8 cellular contexts compared by ENCODE assay signal in the genomic region with DNA sequence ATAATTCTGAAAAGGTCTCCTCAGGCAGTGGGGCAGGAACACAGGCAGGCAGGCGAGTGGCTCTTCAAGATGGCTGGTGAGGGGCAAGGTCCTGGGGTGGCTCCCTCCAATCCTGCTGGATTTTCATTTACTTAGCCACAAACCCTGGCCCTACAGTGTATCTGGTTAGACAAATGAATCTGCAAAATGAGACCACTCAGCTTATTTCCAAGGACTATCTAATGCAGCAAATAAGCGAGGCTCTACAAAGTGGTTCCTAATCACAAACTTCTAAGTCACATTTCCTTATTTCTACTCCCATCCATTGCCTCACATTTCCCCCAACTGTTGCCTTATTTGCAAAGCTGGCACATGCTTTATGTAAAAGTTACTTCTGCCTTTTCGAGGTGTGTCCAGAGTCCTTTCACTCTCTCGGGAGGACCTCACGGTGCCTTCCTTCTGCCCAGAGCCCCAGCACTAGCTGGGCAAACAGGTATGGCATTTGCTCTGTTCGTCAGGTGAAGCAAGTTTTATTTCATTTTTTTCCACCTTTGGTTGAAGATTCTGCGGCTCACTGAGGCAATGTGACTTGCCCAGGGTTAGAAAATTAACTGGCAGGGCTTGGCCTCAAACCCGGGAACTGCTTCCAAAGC. TPM values are rescaled to one million over a fixed set of nuclear protein-coding genes. Genes with fewer than 3 reads are reported as not detected.
A peak's percentile ranks its signal among the peaks of the same experiment; 100 is the strongest.
DNase-seq lines count a peak whose midpoint lies in the region; ATAC-seq and TF ChIP-seq lines count a peak whose summit lies in the region.

No MANE protein-coding gene starts in this region.

- peaks cover 20 to 71% (median 36%) of the 10 kb centered on the region in 4 donors for H3K4me1 Mint-ChIP-seq in CD4-positive, CD25-positive, alpha-beta regulatory T cell

- intact Hi-C loops in dorsolateral prefrontal cortex (cut with DNase I), result loop anchor here (5.0 to 10.0 kb wide), 2 partner anchors 41 to 229 kb away; partner anchors contain the start of genes CCDC12 (in 1 of the 2), NBEAL2 (in 1 of the 2) and SETD2 (in 1 of the 2)

- no peak overlapping the region for H2BK5ac ChIP-seq in neuronal stem cell (ENCODE audit: low read length)

- no peaks in the 10 kb centered on the region for H3K27me3 Mint-ChIP-seq in CD4-positive, CD25-positive, alpha-beta regulatory T cell

- TF ChIP-seq CTCF in dorsolateral prefrontal cortex (IDR thresholded peaks at IDR 0.05 in 54 of 56, conservative IDR thresholded peaks at IDR 0.05 in 2 of 56; ENCODE audit: low read depth in 1 of 56, partially characterized antibody in 56 of 56), result no peak

- H2AK5ac ChIP-seq in neuronal stem cell (ENCODE audit: low read depth, low read length), result no peak overlapping the region

- H2BK12ac ChIP-seq in neuronal stem cell (ENCODE audit: low read length), result no peak overlapping the region

- H3K4me1 ChIP-seq in CD4-positive, CD25-positive, alpha-beta regulatory T cell (ENCODE audit: control insufficient read depth, insufficient read depth, low read length, poor library complexity, severe bottlenecking), result peaks cover 35% of the 10 kb centered on the region
- H3K4me1 ChIP-seq in neuronal stem cell (ENCODE audit: control insufficient read depth in 2 of 2, insufficient read depth in 1 of 2, low read depth in 1 of 2, low read length in 2 of 2), result peaks cover 9 to 13% of the 10 kb centered on the region in 2 donors

- no peak overlapping the region for H2BK120ac ChIP-seq in neuronal stem cell (ENCODE audit: low read depth, low read length)

- no peak overlapping the region for H3K18ac ChIP-seq in neuronal stem cell (ENCODE audit: low read length)

- H3K79me1 ChIP-seq in neuronal stem cell (ENCODE audit: low read depth, low read length), result peaks cover 5% of the 10 kb centered on the region

- peaks cover 35% of the 10 kb centered on the region for H3K36me3 Mint-ChIP-seq in CD4-positive, CD25-positive, alpha-beta regulatory T cell

- no peak overlapping the region for H3K9ac ChIP-seq in neuronal stem cell (ENCODE audit: low read depth, low read length, poor library complexity)

- H3K36me3 ChIP-seq in CD4-positive, CD25-positive, alpha-beta regulatory T cell (ENCODE audit: control insufficient read depth, insufficient read depth, low read length), result peaks cover 56% of the 10 kb centered on the region
- peaks cover 2 to 69% of the 10 kb centered on the region in 2 donors for H3K36me3 ChIP-seq in neuronal stem cell (replicated peaks in 1 of 2; ENCODE audit: control insufficient read depth in 2 of 2, insufficient read depth in 2 of 2, low read length in 2 of 2)

- H3K4me2 ChIP-seq in neuronal stem cell (ENCODE audit: insufficient read depth, low read length, poor library complexity, severe bottlenecking), result no peak overlapping the region

- no peak overlapping the region for H4K91ac ChIP-seq in neuronal stem cell (ENCODE audit: low read depth, low read length, poor library complexity)

- no peak overlapping the region for H3K14ac ChIP-seq in neuronal stem cell (ENCODE audit: low read length)

- no peaks in the 10 kb centered on the region for H3K9me3 ChIP-seq in CD4-positive, CD25-positive, alpha-beta regulatory T cell (ENCODE audit: control insufficient read depth in 2 of 2, low read length in 2 of 2)
- no peaks in the 10 kb centered on the region for H3K9me3 ChIP-seq in neuronal stem cell (replicated peaks in 1 of 2; ENCODE audit: control insufficient read depth in 2 of 2, insufficient read depth in 1 of 2, low read depth in 1 of 2, low read length in 2 of 2)

- no peak for ATAC-seq in CD4-positive, CD25-positive, alpha-beta regulatory T cell (ENCODE audit: low read depth in 2 of 2)
- ATAC-seq in HG03565 (IDR thresholded peaks at IDR 0.05; ENCODE audit: unreplicated experiment), result no peak

- H3K27me3 ChIP-seq in CD4-positive, CD25-positive, alpha-beta regulatory T cell (ENCODE audit: control insufficient read depth, insufficient read depth, low read length), result no peaks in the 10 kb centered on the region
- no peaks in the 10 kb centered on the region for H3K27me3 ChIP-seq in dorsolateral prefrontal cortex
- no peaks in the 10 kb centered on the region for H3K27me3 ChIP-seq in neuronal stem cell (ENCODE audit: control insufficient read depth in 3 of 3, insufficient read depth in 3 of 3, low read depth in 1 of 3, low read length in 3 of 3)

- H4K8ac ChIP-seq in neuronal stem cell (ENCODE audit: low read depth, low read length), result no peak overlapping the region

- H3K9me3 Mint-ChIP-seq in CD4-positive, CD25-positive, alpha-beta regulatory T cell, result no peaks in the 10 kb centered on the region

- WGBS in neuronal stem cell (ENCODE audit: extremely low coverage in 2 of 2, insufficient read length in 2 of 2, insufficient replicate concordance in 1 of 2), 2 donors, result no CpG with 5 or more reads among the region's 8 CpGs

- H3K4me3 Mint-ChIP-seq in CD4-positive, CD25-positive, alpha-beta regulatory T cell, result peak overlapping the region in 1 of 4 donors; percentile 56

- no peak for DNase-seq in CD4-positive, CD25-positive, alpha-beta regulatory T cell
- DNase-seq in NOMO-1 treated with dmso at 0.1 percent for 144 hours (lab: John Stamatoyannopoulos, UW; ENCODE audit: unreplicated experiment) (peak; percentile 71), dorsolateral prefrontal cortex (peak in 1 of 10 donors; percentile 11), neuronal stem cell (ENCODE audit: low spot score) (no peak), hypothalamus (lab: John Stamatoyannopoulos, UW) (no peak), RPMI8226 (no peak)
- no peak for DNase-seq in activated CD4-positive, CD25-positive, alpha-beta regulatory T cell (lab: John Stamatoyannopoulos, UW)

- H3K27ac Mint-ChIP-seq in CD4-positive, CD25-positive, alpha-beta regulatory T cell, result peak overlapping the region in 2 of 3 donors; percentile 49 to 83

- no peak overlapping the region for H3K4ac ChIP-seq in neuronal stem cell (ENCODE audit: low read length)

- no peak overlapping the region for H2BK15ac ChIP-seq in neuronal stem cell (ENCODE audit: low read length)

- H3K23ac ChIP-seq in neuronal stem cell (ENCODE audit: low read depth, low read length, poor library complexity), result no peak overlapping the region

- no peak overlapping the region for H3K27ac ChIP-seq in CD4-positive, CD25-positive, alpha-beta regulatory T cell (ENCODE audit: insufficient read depth, low read length, poor library complexity, severe bottlenecking)
- H3K27ac ChIP-seq in dorsolateral prefrontal cortex (peak overlapping the region in 33 of 59 donors; percentile 4 to 71 (median 41)), neuronal stem cell (replicated peaks; ENCODE audit: low read length) (peak overlapping the region; percentile 63)

- H2AFZ ChIP-seq in neuronal stem cell (ENCODE audit: low read length), result no peak overlapping the region

- no peak overlapping the region for H3K4me3 ChIP-seq in CD4-positive, CD25-positive, alpha-beta regulatory T cell (ENCODE audit: low read depth, low read length)
- H3K4me3 ChIP-seq in dorsolateral prefrontal cortex (no peak overlapping the region), neuronal stem cell (ENCODE audit: low read length in 2 of 2) (no peak overlapping the region)

RNA-seq across cellular contexts. Expression of gene CCDC12, which starts 40.4 kb away (rescaled TPM):
- total RNA-seq in CD4-positive, CD25-positive, alpha-beta regulatory T cell, result 71.8 TPM
- 100 to 1,000 TPM in 3 of 4 donors, 10 to 100 TPM in 1; 90.4 to 116 (median 106) TPM for polyA plus RNA-seq in CD4-positive, CD25-positive, alpha-beta regulatory T cell
- total RNA-seq in dorsolateral prefrontal cortex, result 10 to 100 TPM; 30.9 to 54.9 (median 40.5) TPM
- 56.1 TPM for polyA plus RNA-seq in neuronal stem cell (2013, experiment 1 of 2)
- polyA plus RNA-seq in neuronal stem cell (2013, experiment 2 of 2), result 55.5 TPM

RNA-seq across cellular contexts. Expression of gene NBEAL2, which starts 43.4 kb away (rescaled TPM):
- total RNA-seq in CD4-positive, CD25-positive, alpha-beta regulatory T cell, result 429 TPM
- 10 to 100 TPM in 2 of 4 donors, 1 to 10 TPM in 2; 4.7 to 13.5 (median 8.6) TPM for polyA plus RNA-seq in CD4-positive, CD25-positive, alpha-beta regulatory T cell
- 10 to 100 TPM in 112 of 120 experiments, 1 to 10 TPM in 8; 8.2 to 41.7 (median 16.9) TPM for total RNA-seq in dorsolateral prefrontal cortex
- polyA plus RNA-seq in neuronal stem cell (2013, experiment 1 of 2), result 5.9 TPM
- 6.2 TPM for polyA plus RNA-seq in neuronal stem cell (2013, experiment 2 of 2)

RNA-seq across cellular contexts. Expression of gene PTH1R, which starts 58.6 kb away (rescaled TPM):
- not detected for total RNA-seq in CD4-positive, CD25-positive, alpha-beta regulatory T cell
- polyA plus RNA-seq in CD4-positive, CD25-positive, alpha-beta regulatory T cell, result not detected
- total RNA-seq in dorsolateral prefrontal cortex, result 10 to 100 TPM in 115 of 120 experiments, 1 to 10 TPM in 5; 7.9 to 65.0 (median 17.4) TPM
- polyA plus RNA-seq in neuronal stem cell (2013, experiment 1 of 2), result 2.2 TPM
- polyA plus RNA-seq in neuronal stem cell (2013, experiment 2 of 2), result 2.6 TPM

Comparison
In these comparisons a context has a peak if more than half of its experiments do, and no peak if none do; other contexts are left out.
1. RNA of gene NBEAL2, which starts 43.4 kb away (total RNA-seq): 429 TPM in CD4-positive, CD25-positive, alpha-beta regulatory T cell (single experiment); 8.2 to 41.7 TPM in dorsolateral prefrontal cortex; every median in the first group is over 10 times any median in the second.